In the genomic region with DNA sequence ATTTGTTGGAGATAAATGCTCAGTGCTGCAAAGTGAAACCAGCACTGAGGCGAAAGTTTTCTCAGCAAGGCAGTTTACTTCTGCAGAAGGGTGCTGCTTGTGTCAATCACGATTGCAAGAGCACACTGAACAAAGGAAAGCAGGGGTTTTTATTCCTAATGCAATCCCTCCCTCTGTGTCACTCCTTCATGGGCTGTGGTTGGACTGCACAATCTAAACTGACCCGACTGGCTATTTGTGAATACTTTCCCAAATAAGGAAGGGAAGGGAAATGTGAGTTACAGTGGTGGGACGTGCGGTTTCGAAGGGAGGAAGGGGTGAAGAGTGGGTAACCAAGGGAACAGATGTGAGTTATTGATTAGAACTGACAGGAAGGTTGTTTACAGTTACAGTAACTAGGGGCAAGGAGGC, we compare ENCODE assay signal across 3 cellular contexts. TPM values are rescaled to one million over a fixed set of nuclear protein-coding genes. Genes with fewer than 3 reads are reported as not detected.
"Had no signal": no experiment of that assay in that cellular context is flagged by ENCODE, and none has a peak within 500 bp of the region (broad histone marks: within the 10 kb centered on the region; RNA-seq: fewer than 3 reads in every experiment).

No MANE protein-coding gene starts in this region.

RNA-seq across cellular contexts. Expression of a gene that starts 15.2 kb away (rescaled TPM):
- total RNA-seq: myocyte, right atrium auricular region, thoracic aorta had no signal
